ENCODE assay signal across 14 cellular contexts in genomic region chr19:5020368-5020767, GRCh38. TPM values are rescaled to one million over a fixed set of nuclear protein-coding genes. Genes with fewer than 3 reads are reported as not detected.
DNase-seq lines count a peak whose midpoint lies in the region; ATAC-seq and TF ChIP-seq lines count a peak whose summit lies in the region.
"Had no signal": no experiment of that assay in that cellular context is flagged by ENCODE, and none has a peak within 500 bp of the region (broad histone marks: within the 10 kb centered on the region; RNA-seq: fewer than 3 reads in every experiment).

No MANE protein-coding gene starts in this region.

- H3K27ac Mint-ChIP-seq in HFFc6 (peak overlapping the region; percentile 26; the same call in 1 of the 2 replicates), WTC11 (peak overlapping the region; percentile 49; the same call in 1 of the 2 replicates), endothelial cell (ENCODE audit: unreplicated experiment) (no peak overlapping the region)

- POLR2A ChIA-PET in WTC11 (lab: Charles Lee) = no interaction called here

- CTCF ChIA-PET in WTC11 (lab: Charles Lee) = interaction anchor here (0.6 kb wide), 1 partner anchor 18 kb away, joined by 3 read pairs; no protein-coding TSS in a partner anchor

- no peak for DNase-seq in HFFc6
- no peak for DNase-seq in WTC11 (ENCODE audit: low spot score)
- DNase-seq in trophoblast cell = no peak
- no peak for DNase-seq in endothelial cell (ENCODE audit: low spot score)
- DNase-seq: CD4-positive, alpha-beta memory T cell; DMS153; DMS79; GDM1; H9; KBM-7 had no signal

- H3K9me3 ChIP-seq in trophoblast cell (ENCODE audit: insufficient read depth, low read depth, low read length) = peaks cover 16% of the 10 kb centered on the region

- H3K4me3 ChIP-seq in trophoblast cell (ENCODE audit: low read depth, low read length) = no peak overlapping the region
- H3K4me3 ChIP-seq: BLaER1 had no signal

- no peak for TF ChIP-seq CTCF in HFFc6 (IDR thresholded peaks at IDR 0.05)
- TF ChIP-seq CTCF in WTC11 (IDR thresholded peaks at IDR 0.05) = no peak
- no peak for TF ChIP-seq CTCF in endothelial cell (IDR thresholded peaks at IDR 0.05; ENCODE audit: unreplicated experiment)

- no peak for ATAC-seq in WTC11
- no peak for ATAC-seq in GM18861 (IDR thresholded peaks at IDR 0.05; ENCODE audit: unreplicated experiment)
- no peak for ATAC-seq in GM19328 (IDR thresholded peaks at IDR 0.05; ENCODE audit: unreplicated experiment)

- H2BK120ac ChIP-seq in trophoblast cell (ENCODE audit: insufficient read depth, low read length, poor library complexity) = no peak overlapping the region

- H3K14ac ChIP-seq in trophoblast cell (ENCODE audit: low read length) = no peak overlapping the region

- H3K36me3 Mint-ChIP-seq in HFFc6 (ENCODE audit: low read depth) (no peaks in the 10 kb centered on the region; the same call in 1 of the 2 replicates), WTC11 (peaks cover 4% of the 10 kb centered on the region; the same call in 1 of the 2 replicates), endothelial cell (ENCODE audit: low read depth, unreplicated experiment) (peaks cover 7% of the 10 kb centered on the region)

- peaks cover 2% of the 10 kb centered on the region for H3K27me3 Mint-ChIP-seq in HFFc6 (ENCODE audit: insufficient read depth)
- H3K27me3 Mint-ChIP-seq in WTC11 (ENCODE audit: low read depth) = no peaks in the 10 kb centered on the region
- peaks cover 7% of the 10 kb centered on the region for H3K27me3 Mint-ChIP-seq in endothelial cell (ENCODE audit: unreplicated experiment)
- H3K27me3 Mint-ChIP-seq: CD4-positive, alpha-beta memory T cell had no signal

- no peak overlapping the region for H3K18ac ChIP-seq in trophoblast cell (ENCODE audit: low read length)

- H3K4me1 Mint-ChIP-seq in HFFc6 (ENCODE audit: low read depth) (no peaks in the 10 kb centered on the region), WTC11 (0 out of 2 replicates have a peak, but pooled peaks cover 2% of the 10 kb centered on the region), endothelial cell (ENCODE audit: unreplicated experiment) (no peaks in the 10 kb centered on the region)

- no CpG with 5 or more reads among the region's 21 CpGs for WGBS in trophoblast cell (ENCODE audit: extremely low coverage, insufficient coverage, insufficient read length)

- H2BK12ac ChIP-seq in trophoblast cell (ENCODE audit: low read length) = no peak overlapping the region

- no peak overlapping the region for H4K8ac ChIP-seq in trophoblast cell (ENCODE audit: low read depth, low read length)

- no peak overlapping the region for H3K23ac ChIP-seq in trophoblast cell (ENCODE audit: low read length)

- H3K27ac ChIP-seq in trophoblast cell (ENCODE audit: low read depth, low read length) = no peak overlapping the region
- H3K27ac ChIP-seq: BLaER1 had no signal

- no peak overlapping the region for H3K9ac ChIP-seq in trophoblast cell (ENCODE audit: low read length)
- H3K9ac ChIP-seq: BLaER1 had no signal

- H3K4me3 Mint-ChIP-seq in HFFc6 (no peak overlapping the region), WTC11 (no peak overlapping the region), endothelial cell (ENCODE audit: unreplicated experiment) (no peak overlapping the region)
- H3K4me3 Mint-ChIP-seq: CD14-positive monocyte; CD4-positive, alpha-beta memory T cell; H9 had no signal

- H3K4me1 ChIP-seq in trophoblast cell (ENCODE audit: control insufficient read depth in 1 of 2, insufficient read depth in 2 of 2, low read length in 2 of 2) = no peaks in the 10 kb centered on the region

- peak overlapping the region; percentile 21 for H3K4ac ChIP-seq in trophoblast cell (ENCODE audit: low read depth, low read length)

- H3K79me2 ChIP-seq in trophoblast cell (ENCODE audit: control insufficient read depth, insufficient read depth, low read length, poor library complexity) = peaks cover 7% of the 10 kb centered on the region

- H2AK5ac ChIP-seq in trophoblast cell (ENCODE audit: low read length) = no peak overlapping the region

- no peak overlapping the region for H2BK5ac ChIP-seq in trophoblast cell (ENCODE audit: low read depth, low read length, poor library complexity)

- H4K12ac ChIP-seq in trophoblast cell (ENCODE audit: low read depth, low read length) = no peak overlapping the region

- H4K91ac ChIP-seq in trophoblast cell (ENCODE audit: low read depth, low read length) = no peak overlapping the region

- no peaks in the 10 kb centered on the region for H3K79me1 ChIP-seq in trophoblast cell (ENCODE audit: low read length)

- H3K36me3 ChIP-seq in trophoblast cell (ENCODE audit: control insufficient read depth in 1 of 2, insufficient read depth in 2 of 2, low read length in 2 of 2) = peaks cover 48% of the 10 kb centered on the region in 2 experiments

- H3K27me3 ChIP-seq in trophoblast cell (ENCODE audit: insufficient read depth, low read length) = no peaks in the 10 kb centered on the region
- H3K27me3 ChIP-seq: BLaER1 had no signal

- no peak overlapping the region for H3K4me2 ChIP-seq in trophoblast cell (ENCODE audit: low read length)
- H3K4me2 ChIP-seq: BLaER1 had no signal

- H3K9me3 Mint-ChIP-seq in HFFc6 = no peaks in the 10 kb centered on the region
- H3K9me3 Mint-ChIP-seq in WTC11 = no peaks in the 10 kb centered on the region
- no peaks in the 10 kb centered on the region for H3K9me3 Mint-ChIP-seq in endothelial cell (ENCODE audit: unreplicated experiment)
- H3K9me3 Mint-ChIP-seq: CD14-positive monocyte; CD4-positive, alpha-beta memory T cell had no signal

- no peak overlapping the region for H2AFZ ChIP-seq in trophoblast cell (ENCODE audit: insufficient read depth, low read length, poor library complexity)

TF ChIP-seq in WTC11, 78 proteins besides CTCF, POLR2A, EP300 and RAD21:
- no peak for TF ChIP-seq AR (CRISPR knock-in tag; IDR thresholded peaks at IDR 0.05)
- TF ChIP-seq, protein P1, sequence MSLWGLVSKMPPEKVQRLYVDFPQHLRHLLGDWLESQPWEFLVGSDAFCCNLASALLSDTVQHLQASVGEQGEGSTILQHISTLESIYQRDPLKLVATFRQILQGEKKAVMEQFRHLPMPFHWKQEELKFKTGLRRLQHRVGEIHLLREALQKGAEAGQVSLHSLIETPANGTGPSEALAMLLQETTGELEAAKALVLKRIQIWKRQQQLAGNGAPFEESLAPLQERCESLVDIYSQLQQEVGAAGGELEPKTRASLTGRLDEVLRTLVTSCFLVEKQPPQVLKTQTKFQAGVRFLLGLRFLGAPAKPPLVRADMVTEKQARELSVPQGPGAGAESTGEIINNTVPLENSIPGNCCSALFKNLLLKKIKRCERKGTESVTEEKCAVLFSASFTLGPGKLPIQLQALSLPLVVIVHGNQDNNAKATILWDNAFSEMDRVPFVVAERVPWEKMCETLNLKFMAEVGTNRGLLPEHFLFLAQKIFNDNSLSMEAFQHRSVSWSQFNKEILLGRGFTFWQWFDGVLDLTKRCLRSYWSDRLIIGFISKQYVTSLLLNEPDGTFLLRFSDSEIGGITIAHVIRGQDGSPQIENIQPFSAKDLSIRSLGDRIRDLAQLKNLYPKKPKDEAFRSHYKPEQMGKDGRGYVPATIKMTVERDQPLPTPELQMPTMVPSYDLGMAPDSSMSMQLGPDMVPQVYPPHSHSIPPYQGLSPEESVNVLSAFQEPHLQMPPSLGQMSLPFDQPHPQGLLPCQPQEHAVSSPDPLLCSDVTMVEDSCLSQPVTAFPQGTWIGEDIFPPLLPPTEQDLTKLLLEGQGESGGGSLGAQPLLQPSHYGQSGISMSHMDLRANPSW (CRISPR knock-in tag; conservative IDR thresholded peaks at IDR 0.05; ENCODE audit: low read depth) = no peak

RNA-seq across cellular contexts. Expression of gene KDM4B, which starts 51.5 kb away (rescaled TPM):
- 10 to 100 TPM; 17.0 to 27.2 (median 20.3) TPM for total RNA-seq in HFFc6 (2021; fragmentation: NEBNext Ultra II Directional; extraction: Animal tissue kit (Norgen Biotek cat#: 25700))
- total RNA-seq in WTC11 (2021) (43.2 to 56.0 TPM (median 53.1 TPM) in 3 replicates), endothelial cell (ENCODE audit: unreplicated experiment) (42.4 TPM)
- 37.1 and 37.3 TPM in 2 replicates for polyA plus RNA-seq in trophoblast cell (2013)
